In genomic region chr7:100169147-100169850, GRCh38 we compare ENCODE assay signal across 13 cellular contexts. TPM values are rescaled to one million over a fixed set of nuclear protein-coding genes. Genes with fewer than 3 reads are reported as not detected.
DNase-seq lines count a peak whose midpoint lies in the region; ATAC-seq and TF ChIP-seq lines count a peak whose summit lies in the region.
"Had no signal": no experiment of that assay in that cellular context is flagged by ENCODE, and none has a peak within 500 bp of the region (broad histone marks: within the 10 kb centered on the region; RNA-seq: fewer than 3 reads in every experiment).

No MANE protein-coding gene starts in this region.

- ATAC-seq in CD4-positive, CD25-positive, alpha-beta regulatory T cell (ENCODE audit: low read depth in 2 of 2) = peak; percentile 11
- ATAC-seq in HG02588 (IDR thresholded peaks at IDR 0.05; ENCODE audit: unreplicated experiment) = no peak
- no peak for ATAC-seq in GM18907 (IDR thresholded peaks at IDR 0.05; ENCODE audit: unreplicated experiment)
- ATAC-seq in GM21619 (IDR thresholded peaks at IDR 0.05; ENCODE audit: unreplicated experiment) = no peak
- no peak for ATAC-seq in HG02678 (IDR thresholded peaks at IDR 0.05; ENCODE audit: unreplicated experiment)

- H3K4me1 ChIP-seq in CD4-positive, CD25-positive, alpha-beta regulatory T cell (ENCODE audit: control insufficient read depth, insufficient read depth, low read length, poor library complexity, severe bottlenecking) = peaks cover 75% of the 10 kb centered on the region
- peaks cover 19% of the 10 kb centered on the region for H3K4me1 ChIP-seq in muscle layer of colon (ENCODE audit: insufficient read depth, low read length)

- H3K36me3 Mint-ChIP-seq in CD4-positive, CD25-positive, alpha-beta regulatory T cell = no peaks in the 10 kb centered on the region
- H3K36me3 Mint-ChIP-seq in activated T-helper 2 cell treated with anti-CD3 and anti-CD28 coated beads, Interferon-gamma antibody, Interleukin-2, Interleukin-4, amounts not matched to agents 10 μg/mL and 5 μg/mL and 100 μg/mL, durations not matched to agents 14 hours and 24 hours and 36 hours (ENCODE audit: low read depth) = peaks cover 8% of the 10 kb centered on the region

- peaks cover 0 to 3% (median 0%) of the 10 kb centered on the region in 7 donors for H3K9me3 Mint-ChIP-seq in CD4-positive, CD25-positive, alpha-beta regulatory T cell
- H3K9me3 Mint-ChIP-seq in activated T-helper 2 cell treated with anti-CD3 and anti-CD28 coated beads, Interferon-gamma antibody, Interleukin-2, Interleukin-4, amounts not matched to agents 10 μg/mL and 5 μg/mL and 100 μg/mL, durations not matched to agents 14 hours and 24 hours and 36 hours = no peaks in the 10 kb centered on the region

- H3K9ac ChIP-seq in muscle layer of colon (ENCODE audit: low read length) = peak overlapping the region; percentile 71

- peak in 2 of 3 donors; percentile 46 to 53 for DNase-seq in CD4-positive, CD25-positive, alpha-beta regulatory T cell
- DNase-seq in GM20000 (ENCODE audit: low spot score) = peak; percentile 34
- no peak for DNase-seq in activated T-helper 2 cell treated with anti-CD3 and anti-CD28 coated beads, Interferon-gamma antibody, Interleukin-2, Interleukin-4, amounts not matched to agents 10 μg/mL and 5 μg/mL and 100 μg/mL, durations not matched to agents 14 hours and 24 hours and 36 hours (ENCODE audit: low spot score)
- DNase-seq: DMS153, NCI-H187 treated with DMSO at 0.1 percent for 48 hours had no signal

- H3K9me3 ChIP-seq in CD4-positive, CD25-positive, alpha-beta regulatory T cell (ENCODE audit: control insufficient read depth in 2 of 2, low read length in 2 of 2) = no peaks in the 10 kb centered on the region
- no peaks in the 10 kb centered on the region for H3K9me3 ChIP-seq in muscle layer of colon (ENCODE audit: low read length)
- H3K9me3 ChIP-seq: ovary had no signal

- peaks cover 50% of the 10 kb centered on the region for H3K27me3 Mint-ChIP-seq in CD4-positive, CD25-positive, alpha-beta regulatory T cell
- H3K27me3 Mint-ChIP-seq in activated T-helper 2 cell treated with anti-CD3 and anti-CD28 coated beads, Interferon-gamma antibody, Interleukin-2, Interleukin-4, amounts not matched to agents 10 μg/mL and 5 μg/mL and 100 μg/mL, durations not matched to agents 14 hours and 24 hours and 36 hours (ENCODE audit: low read depth) = peaks cover 6% of the 10 kb centered on the region

- H3K4me1 Mint-ChIP-seq in CD4-positive, CD25-positive, alpha-beta regulatory T cell = peaks cover 5 to 72% (median 44%) of the 10 kb centered on the region in 4 donors
- H3K4me1 Mint-ChIP-seq in activated T-helper 2 cell treated with anti-CD3 and anti-CD28 coated beads, Interferon-gamma antibody, Interleukin-2, Interleukin-4, amounts not matched to agents 10 μg/mL and 5 μg/mL and 100 μg/mL, durations not matched to agents 14 hours and 24 hours and 36 hours (ENCODE audit: low read depth) = peaks cover 50% of the 10 kb centered on the region

- no peaks in the 10 kb centered on the region for H3K27me3 ChIP-seq in CD4-positive, CD25-positive, alpha-beta regulatory T cell (ENCODE audit: control insufficient read depth, insufficient read depth, low read length)
- peaks cover 0 to 8% of the 10 kb centered on the region in 2 donors for H3K27me3 ChIP-seq in muscle layer of colon (ENCODE audit: control insufficient read depth in 1 of 2, insufficient read depth in 2 of 2, low read length in 2 of 2)
- H3K27me3 ChIP-seq: ovary had no signal

- no peak overlapping the region for H3K4me3 ChIP-seq in CD4-positive, CD25-positive, alpha-beta regulatory T cell (ENCODE audit: low read depth, low read length)
- peak overlapping the region in 1 of 2 donors; percentile 78 for H3K4me3 ChIP-seq in muscle layer of colon (ENCODE audit: low read depth in 1 of 2, low read length in 2 of 2)

- no peaks in the 10 kb centered on the region for H3K36me3 ChIP-seq in CD4-positive, CD25-positive, alpha-beta regulatory T cell (ENCODE audit: control insufficient read depth, insufficient read depth, low read length)
- no peaks in the 10 kb centered on the region for H3K36me3 ChIP-seq in muscle layer of colon (ENCODE audit: insufficient read depth, low read length)
- H3K36me3 ChIP-seq: ovary had no signal

- TF ChIP-seq CTCF in GM20000 (IDR thresholded peaks at IDR 0.05; ENCODE audit: extremely low read depth, missing control alignments) = no peak

- peak overlapping the region; percentile 85 to 98 (median 91) for H3K4me3 Mint-ChIP-seq in CD4-positive, CD25-positive, alpha-beta regulatory T cell
- H3K4me3 Mint-ChIP-seq in activated T-helper 2 cell treated with anti-CD3 and anti-CD28 coated beads, Interferon-gamma antibody, Interleukin-2, Interleukin-4, amounts not matched to agents 10 μg/mL and 5 μg/mL and 100 μg/mL, durations not matched to agents 14 hours and 24 hours and 36 hours (ENCODE audit: low read depth) = peak overlapping the region; percentile 42

- H3K27ac Mint-ChIP-seq in CD4-positive, CD25-positive, alpha-beta regulatory T cell = peak overlapping the region; percentile 89 to 98 (median 97)
- no peak overlapping the region for H3K27ac Mint-ChIP-seq in activated T-helper 2 cell treated with anti-CD3 and anti-CD28 coated beads, Interferon-gamma antibody, Interleukin-2, Interleukin-4, amounts not matched to agents 10 μg/mL and 5 μg/mL and 100 μg/mL, durations not matched to agents 14 hours and 24 hours and 36 hours

- intact Hi-C loops in activated T-helper 2 cell treated with anti-CD3 and anti-CD28 coated beads, Interferon-gamma antibody, Interleukin-2, Interleukin-4, amounts not matched to agents 10 μg/mL and 5 μg/mL and 100 μg/mL, durations not matched to agents 14 hours and 24 hours and 36 hours (cut with micrococcal nuclease) = loop anchor here (5.0 kb wide), 1 partner anchor 38 kb away; no protein-coding TSS in a partner anchor

- peak overlapping the region; percentile 72 for H3K27ac ChIP-seq in CD4-positive, CD25-positive, alpha-beta regulatory T cell (ENCODE audit: insufficient read depth, low read length, poor library complexity, severe bottlenecking)
- H3K27ac ChIP-seq in muscle layer of colon (ENCODE audit: low read depth, low read length) = no peak overlapping the region
- H3K27ac ChIP-seq: epithelial cell of prostate, VCaP had no signal

RNA-seq across cellular contexts. Expression of gene GAL3ST4, which starts 0.9 kb away (rescaled TPM):
- total RNA-seq in CD4-positive, CD25-positive, alpha-beta regulatory T cell = 6.1 TPM
- 1 to 10 TPM; 2.6 to 7.7 (median 5.3) TPM for polyA plus RNA-seq in CD4-positive, CD25-positive, alpha-beta regulatory T cell
- 2.4 and 2.8 TPM in 2 replicates for total RNA-seq in activated T-helper 2 cell treated with anti-CD3 and anti-CD28 coated beads, Interferon-gamma antibody, Interleukin-2, Interleukin-4, amounts not matched to agents 10 μg/mL and 5 μg/mL and 100 μg/mL, durations not matched to agents 14 hours and 24 hours and 36 hours

RNA-seq across cellular contexts. Expression of gene GPC2, which starts 7.9 kb away (rescaled TPM):
- 7.0 TPM for total RNA-seq in CD4-positive, CD25-positive, alpha-beta regulatory T cell
- polyA plus RNA-seq in CD4-positive, CD25-positive, alpha-beta regulatory T cell = under 1 TPM in 3 of 4 donors, not detected in 1; 0.16 to 0.27 (median 0.23) TPM
- total RNA-seq in activated T-helper 2 cell treated with anti-CD3 and anti-CD28 coated beads, Interferon-gamma antibody, Interleukin-2, Interleukin-4, amounts not matched to agents 10 μg/mL and 5 μg/mL and 100 μg/mL, durations not matched to agents 14 hours and 24 hours and 36 hours = 7.0 and 7.8 TPM in 2 replicates

RNA-seq across cellular contexts. Expression of gene STAG3, which starts 8.4 kb away (rescaled TPM):
- total RNA-seq in CD4-positive, CD25-positive, alpha-beta regulatory T cell = 6.2 TPM
- polyA plus RNA-seq in CD4-positive, CD25-positive, alpha-beta regulatory T cell = 1 to 10 TPM in 1 of 4 donors, under 1 TPM in 3; 0.53 to 4.0 (median 0.77) TPM
- total RNA-seq in activated T-helper 2 cell treated with anti-CD3 and anti-CD28 coated beads, Interferon-gamma antibody, Interleukin-2, Interleukin-4, amounts not matched to agents 10 μg/mL and 5 μg/mL and 100 μg/mL, durations not matched to agents 14 hours and 24 hours and 36 hours = 20.6 and 22.3 TPM in 2 replicates

RNA-seq across cellular contexts. Expression of gene TRAPPC14, which starts 10.8 kb away (rescaled TPM):
- total RNA-seq in CD4-positive, CD25-positive, alpha-beta regulatory T cell = 54.6 TPM
- polyA plus RNA-seq in CD4-positive, CD25-positive, alpha-beta regulatory T cell = 1 to 10 TPM; 2.3 to 4.3 (median 3.9) TPM
- 31.2 and 33.2 TPM in 2 replicates for total RNA-seq in activated T-helper 2 cell treated with anti-CD3 and anti-CD28 coated beads, Interferon-gamma antibody, Interleukin-2, Interleukin-4, amounts not matched to agents 10 μg/mL and 5 μg/mL and 100 μg/mL, durations not matched to agents 14 hours and 24 hours and 36 hours

RNA-seq across cellular contexts. Expression of gene LAMTOR4, which starts 20.6 kb away (rescaled TPM):
- 136 TPM for total RNA-seq in CD4-positive, CD25-positive, alpha-beta regulatory T cell
- polyA plus RNA-seq in CD4-positive, CD25-positive, alpha-beta regulatory T cell = 100 to 1,000 TPM; 450 to 474 (median 465) TPM
- 125 and 130 TPM in 2 replicates for total RNA-seq in activated T-helper 2 cell treated with anti-CD3 and anti-CD28 coated beads, Interferon-gamma antibody, Interleukin-2, Interleukin-4, amounts not matched to agents 10 μg/mL and 5 μg/mL and 100 μg/mL, durations not matched to agents 14 hours and 24 hours and 36 hours

Comparison
In these comparisons a context has a peak if more than half of its experiments do, and no peak if none do; other contexts are left out.
1. ATAC-seq: peak in CD4-positive, CD25-positive, alpha-beta regulatory T cell (2 of 2); none in HG02588 (single experiment), GM18907 (single experiment), GM21619 (single experiment) and HG02678 (single experiment).